Comparison of ENCODE assay signal across 13 cellular contexts in genomic region chr1:230382060-230382491, GRCh38. TPM values are rescaled to one million over a fixed set of nuclear protein-coding genes. Genes with fewer than 3 reads are reported as not detected.
DNase-seq lines count a peak whose midpoint lies in the region; ATAC-seq, FAIRE-seq and TF ChIP-seq lines count a peak whose summit lies in the region.
"Had no signal": no experiment of that assay in that cellular context is flagged by ENCODE, and none has a peak within 500 bp of the region (broad histone marks: within the 10 kb centered on the region; RNA-seq: fewer than 3 reads in every experiment).

No MANE protein-coding gene starts in this region.

- no peak for FAIRE-seq in urothelium cell line (lab: Jason Lieb, UNC)

- TF ChIP-seq CTCF in right atrium auricular region (IDR thresholded peaks at IDR 0.05), result no peak

- no peak overlapping the region for H3K27ac ChIP-seq in right atrium auricular region
- peak overlapping the region; percentile 73 for H3K27ac ChIP-seq in layer of hippocampus (ENCODE audit: low read depth, low read length)
- H3K27ac ChIP-seq: epithelial cell of prostate had no signal

- peaks cover 0 to 12% of the 10 kb centered on the region in 2 donors for H3K9me3 ChIP-seq in right atrium auricular region

- H3K4me1 ChIP-seq in right atrium auricular region, result peaks cover 0 to 29% of the 10 kb centered on the region in 2 donors

- no peaks in the 10 kb centered on the region for H3K36me3 ChIP-seq in right atrium auricular region

- H3K27me3 ChIP-seq in right atrium auricular region, result no peaks in the 10 kb centered on the region
- no peaks in the 10 kb centered on the region for H3K27me3 ChIP-seq in layer of hippocampus (ENCODE audit: control insufficient read depth, insufficient read depth, low read length)

- H3K4me1 Mint-ChIP-seq in activated naive CD8-positive, alpha-beta T cell treated with anti-CD3 and anti-CD28 coated beads for 36 hours, result no peaks in the 10 kb centered on the region
- H3K4me1 Mint-ChIP-seq: naive B cell had no signal

- peaks cover 4% of the 10 kb centered on the region for H3K36me3 Mint-ChIP-seq in activated naive CD8-positive, alpha-beta T cell treated with anti-CD3 and anti-CD28 coated beads for 36 hours

- peaks cover 11% of the 10 kb centered on the region for H3K9me3 Mint-ChIP-seq in activated naive CD8-positive, alpha-beta T cell treated with anti-CD3 and anti-CD28 coated beads for 36 hours

- DNase-seq in left cardiac atrium (no peak), right atrium auricular region (ENCODE audit: low spot score) (no peak), cerebellar cortex (ENCODE audit: low spot score) (peak; percentile 90), urothelium cell line (ENCODE audit: low spot score) (peak; percentile 48), RKO (ENCODE audit: low spot score) (no peak)
- no peak for DNase-seq in activated naive CD4-positive, alpha-beta T cell treated with anti-CD3 and anti-CD28 coated beads, Interleukin-2, amount 50 U/mL, for 16 hours
- DNase-seq in activated naive CD8-positive, alpha-beta T cell treated with anti-CD3 and anti-CD28 coated beads for 36 hours, result no peak
- DNase-seq: activated CD8-positive, alpha-beta memory T cell treated with anti-CD3 and anti-CD28 coated beads, Interleukin-2, amount 50 U/mL, for 4 hours; naive B cell; NCI-H526; SIG-M5 had no signal

- H3K4me3 Mint-ChIP-seq in activated naive CD8-positive, alpha-beta T cell treated with anti-CD3 and anti-CD28 coated beads for 36 hours, result no peak overlapping the region

- peak; percentile 52 to 63 for ATAC-seq in left cardiac atrium

- intact Hi-C loops in left cardiac atrium (cut with DNase I), result no loop called here

- no peak overlapping the region for H3K27ac Mint-ChIP-seq in activated naive CD8-positive, alpha-beta T cell treated with anti-CD3 and anti-CD28 coated beads for 36 hours
- H3K27ac Mint-ChIP-seq: naive B cell had no signal

- H3K27me3 Mint-ChIP-seq in activated naive CD8-positive, alpha-beta T cell treated with anti-CD3 and anti-CD28 coated beads for 36 hours, result peaks cover 14% of the 10 kb centered on the region

- H3K4me3 ChIP-seq in right atrium auricular region, result no peak overlapping the region

RNA-seq across cellular contexts. Expression of gene PGBD5, which starts 44.1 kb away (rescaled TPM):
- 10 to 100 TPM; 19.6 to 24.8 TPM for total RNA-seq in left cardiac atrium
- 10 to 100 TPM; 13.2 to 18.5 TPM for total RNA-seq in right atrium auricular region
- not detected for total RNA-seq in activated naive CD8-positive, alpha-beta T cell treated with anti-CD3 and anti-CD28 coated beads for 36 hours

Comparison
In these comparisons a context has a peak if more than half of its experiments do, and no peak if none do; other contexts are left out.
1. DNase-seq: peak in cerebellar cortex (single experiment) and urothelium cell line (single experiment); none in left cardiac atrium (single experiment), right atrium auricular region (single experiment), RKO (single experiment), activated naive CD4-positive, alpha-beta T cell treated with anti-CD3 and anti-CD28 coated beads, Interleukin-2, amount 50 U/mL, for 16 hours (single experiment) and activated naive CD8-positive, alpha-beta T cell treated with anti-CD3 and anti-CD28 coated beads for 36 hours (single experiment).
2. RNA of gene PGBD5, which starts 44.1 kb away (total RNA-seq): 19.6 to 24.8 TPM in left cardiac atrium and 13.2 to 18.5 TPM in right atrium auricular region; not detected in activated naive CD8-positive, alpha-beta T cell treated with anti-CD3 and anti-CD28 coated beads for 36 hours; every median in the first group is over 10 times any median in the second.